Comparison of ENCODE assay signal across 1 cellular context in genomic region chr6:35297541-35298481, GRCh38.
A peak's percentile ranks its signal among the peaks of the same experiment; 100 is the strongest.
TF ChIP-seq lines count a peak whose summit lies in the region.

Gene DEF6, plus strand, starts transcription at chr6:35297818. Its CDS starts 39 bp downstream, at chr6:35297857.

TF ChIP-seq in HepG2, 621 proteins besides CTCF, POLR2A, EP300 and RAD21 (continued from another document and continues in another):
- TF ChIP-seq, protein P1, sequence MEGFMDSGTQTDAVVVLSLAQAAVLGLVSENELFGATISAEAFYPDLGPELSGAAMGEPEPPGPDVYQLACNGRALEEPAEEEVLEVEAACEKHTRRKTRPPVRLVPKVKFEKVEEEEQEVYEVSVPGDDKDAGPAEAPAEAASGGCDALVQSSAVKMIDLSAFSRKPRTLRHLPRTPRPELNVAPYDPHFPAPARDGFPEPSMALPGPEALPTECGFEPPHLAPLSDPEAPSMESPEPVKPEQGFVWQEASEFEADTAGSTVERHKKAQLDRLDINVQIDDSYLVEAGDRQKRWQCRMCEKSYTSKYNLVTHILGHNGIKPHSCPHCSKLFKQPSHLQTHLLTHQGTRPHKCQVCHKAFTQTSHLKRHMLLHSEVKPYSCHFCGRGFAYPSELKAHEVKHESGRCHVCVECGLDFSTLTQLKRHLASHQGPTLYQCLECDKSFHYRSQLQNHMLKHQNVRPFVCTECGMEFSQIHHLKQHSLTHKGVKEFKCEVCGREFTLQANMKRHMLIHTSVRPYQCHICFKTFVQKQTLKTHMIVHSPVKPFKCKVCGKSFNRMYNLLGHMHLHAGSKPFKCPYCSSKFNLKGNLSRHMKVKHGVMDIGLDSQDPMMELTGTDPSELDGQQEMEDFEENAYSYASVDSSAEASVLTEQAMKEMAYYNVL (CRISPR knock-in tag; IDR thresholded peaks at IDR 0.05; ENCODE audit: borderline replicate concordance): peak; percentile 86; the same call in 1 of the 2 replicates
- TF ChIP-seq SALL1 (CRISPR knock-in tag; IDR thresholded peaks at IDR 0.05) (peak; percentile 85), ZBTB21 (CRISPR knock-in tag; IDR thresholded peaks at IDR 0.05) (no peak), PBX3 (CRISPR knock-in tag; IDR thresholded peaks at IDR 0.05; ENCODE audit: borderline replicate concordance) (no peak), ZNF552 (CRISPR knock-in tag; IDR thresholded peaks at IDR 0.05; ENCODE audit: borderline replicate concordance) (peak; percentile 83; the same call in 1 of the 2 replicates), ZSCAN12 (CRISPR knock-in tag; IDR thresholded peaks at IDR 0.05) (no peak), MLLT10 (CRISPR knock-in tag; IDR thresholded peaks at IDR 0.05) (no peak), TBX3 (IDR thresholded peaks at IDR 0.05; ENCODE audit: borderline replicate concordance) (no peak; the same call in 1 of the 2 replicates), SMAD9 (CRISPR knock-in tag; IDR thresholded peaks at IDR 0.05) (no peak), SMC3 (IDR thresholded peaks at IDR 0.05; ENCODE audit: low read length) (peak; percentile 94), NBN (conservative IDR thresholded peaks at IDR 0.05) (no peak), TRAFD1 (CRISPR knock-in tag; IDR thresholded peaks at IDR 0.05; ENCODE audit: borderline replicate concordance) (no peak; the same call in 1 of the 2 replicates), ZBTB49 (CRISPR knock-in tag; IDR thresholded peaks at IDR 0.05; ENCODE audit: borderline replicate concordance) (no peak), SRSF9 (IDR thresholded peaks at IDR 0.05; ENCODE audit: borderline replicate concordance, insufficient read depth, low read depth, low read length, poor library complexity, severe bottlenecking) (no peak), ZNF878 (CRISPR knock-in tag; IDR thresholded peaks at IDR 0.05) (no peak), ZSCAN20 (CRISPR knock-in tag; IDR thresholded peaks at IDR 0.05; ENCODE audit: borderline replicate concordance) (peak; percentile 77; the same call in 1 of the 2 replicates), MAF1 (CRISPR knock-in tag; IDR thresholded peaks at IDR 0.05; ENCODE audit: borderline replicate concordance) (0 out of 2 replicates have a peak, but pooled peaks have one; percentile 47), ZNF614 (CRISPR knock-in tag; IDR thresholded peaks at IDR 0.05; ENCODE audit: borderline replicate concordance) (peak; percentile 52; the same call in 1 of the 2 replicates), SOX5 (CRISPR knock-in tag; IDR thresholded peaks at IDR 0.05; ENCODE audit: borderline replicate concordance) (peak; percentile 71), ZNF550 (CRISPR knock-in tag; IDR thresholded peaks at IDR 0.05; ENCODE audit: borderline replicate concordance) (no peak), ZNF781 (CRISPR knock-in tag; IDR thresholded peaks at IDR 0.05; ENCODE audit: borderline replicate concordance, not compliant biosample characterization) (peak; percentile 67), RELA (CRISPR knock-in tag; IDR thresholded peaks at IDR 0.05) (no peak), SP140L (CRISPR knock-in tag; IDR thresholded peaks at IDR 0.05; ENCODE audit: borderline replicate concordance) (no peak)
- TF ChIP-seq, protein P2, sequence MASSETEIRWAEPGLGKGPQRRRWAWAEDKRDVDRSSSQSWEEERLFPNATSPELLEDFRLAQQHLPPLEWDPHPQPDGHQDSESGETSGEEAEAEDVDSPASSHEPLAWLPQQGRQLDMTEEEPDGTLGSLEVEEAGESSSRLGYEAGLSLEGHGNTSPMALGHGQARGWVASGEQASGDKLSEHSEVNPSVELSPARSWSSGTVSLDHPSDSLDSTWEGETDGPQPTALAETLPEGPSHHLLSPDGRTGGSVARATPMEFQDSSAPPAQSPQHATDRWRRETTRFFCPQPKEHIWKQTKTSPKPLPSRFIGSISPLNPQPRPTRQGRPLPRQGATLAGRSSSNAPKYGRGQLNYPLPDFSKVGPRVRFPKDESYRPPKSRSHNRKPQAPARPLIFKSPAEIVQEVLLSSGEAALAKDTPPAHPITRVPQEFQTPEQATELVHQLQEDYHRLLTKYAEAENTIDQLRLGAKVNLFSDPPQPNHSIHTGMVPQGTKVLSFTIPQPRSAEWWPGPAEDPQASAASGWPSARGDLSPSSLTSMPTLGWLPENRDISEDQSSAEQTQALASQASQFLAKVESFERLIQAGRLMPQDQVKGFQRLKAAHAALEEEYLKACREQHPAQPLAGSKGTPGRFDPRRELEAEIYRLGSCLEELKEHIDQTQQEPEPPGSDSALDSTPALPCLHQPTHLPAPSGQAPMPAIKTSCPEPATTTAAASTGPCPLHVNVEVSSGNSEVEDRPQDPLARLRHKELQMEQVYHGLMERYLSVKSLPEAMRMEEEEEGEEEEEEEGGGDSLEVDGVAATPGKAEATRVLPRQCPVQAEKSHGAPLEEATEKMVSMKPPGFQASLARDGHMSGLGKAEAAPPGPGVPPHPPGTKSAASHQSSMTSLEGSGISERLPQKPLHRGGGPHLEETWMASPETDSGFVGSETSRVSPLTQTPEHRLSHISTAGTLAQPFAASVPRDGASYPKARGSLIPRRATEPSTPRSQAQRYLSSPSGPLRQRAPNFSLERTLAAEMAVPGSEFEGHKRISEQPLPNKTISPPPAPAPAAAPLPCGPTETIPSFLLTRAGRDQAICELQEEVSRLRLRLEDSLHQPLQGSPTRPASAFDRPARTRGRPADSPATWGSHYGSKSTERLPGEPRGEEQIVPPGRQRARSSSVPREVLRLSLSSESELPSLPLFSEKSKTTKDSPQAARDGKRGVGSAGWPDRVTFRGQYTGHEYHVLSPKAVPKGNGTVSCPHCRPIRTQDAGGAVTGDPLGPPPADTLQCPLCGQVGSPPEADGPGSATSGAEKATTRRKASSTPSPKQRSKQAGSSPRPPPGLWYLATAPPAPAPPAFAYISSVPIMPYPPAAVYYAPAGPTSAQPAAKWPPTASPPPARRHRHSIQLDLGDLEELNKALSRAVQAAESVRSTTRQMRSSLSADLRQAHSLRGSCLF (CRISPR knock-in tag; IDR thresholded peaks at IDR 0.05; ENCODE audit: borderline replicate concordance): no peak
- TF ChIP-seq, protein P3, sequence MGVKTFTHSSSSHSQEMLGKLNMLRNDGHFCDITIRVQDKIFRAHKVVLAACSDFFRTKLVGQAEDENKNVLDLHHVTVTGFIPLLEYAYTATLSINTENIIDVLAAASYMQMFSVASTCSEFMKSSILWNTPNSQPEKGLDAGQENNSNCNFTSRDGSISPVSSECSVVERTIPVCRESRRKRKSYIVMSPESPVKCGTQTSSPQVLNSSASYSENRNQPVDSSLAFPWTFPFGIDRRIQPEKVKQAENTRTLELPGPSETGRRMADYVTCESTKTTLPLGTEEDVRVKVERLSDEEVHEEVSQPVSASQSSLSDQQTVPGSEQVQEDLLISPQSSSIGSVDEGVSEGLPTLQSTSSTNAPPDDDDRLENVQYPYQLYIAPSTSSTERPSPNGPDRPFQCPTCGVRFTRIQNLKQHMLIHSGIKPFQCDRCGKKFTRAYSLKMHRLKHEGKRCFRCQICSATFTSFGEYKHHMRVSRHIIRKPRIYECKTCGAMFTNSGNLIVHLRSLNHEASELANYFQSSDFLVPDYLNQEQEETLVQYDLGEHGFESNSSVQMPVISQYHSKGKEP (CRISPR knock-in tag; IDR thresholded peaks at IDR 0.05): peak; percentile 19; the same call in 1 of the 2 replicates
- TF ChIP-seq, protein P4, sequence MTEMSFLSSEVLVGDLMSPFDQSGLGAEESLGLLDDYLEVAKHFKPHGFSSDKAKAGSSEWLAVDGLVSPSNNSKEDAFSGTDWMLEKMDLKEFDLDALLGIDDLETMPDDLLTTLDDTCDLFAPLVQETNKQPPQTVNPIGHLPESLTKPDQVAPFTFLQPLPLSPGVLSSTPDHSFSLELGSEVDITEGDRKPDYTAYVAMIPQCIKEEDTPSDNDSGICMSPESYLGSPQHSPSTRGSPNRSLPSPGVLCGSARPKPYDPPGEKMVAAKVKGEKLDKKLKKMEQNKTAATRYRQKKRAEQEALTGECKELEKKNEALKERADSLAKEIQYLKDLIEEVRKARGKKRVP (CRISPR knock-in tag; IDR thresholded peaks at IDR 0.05): no peak
- TF ChIP-seq, protein P5, sequence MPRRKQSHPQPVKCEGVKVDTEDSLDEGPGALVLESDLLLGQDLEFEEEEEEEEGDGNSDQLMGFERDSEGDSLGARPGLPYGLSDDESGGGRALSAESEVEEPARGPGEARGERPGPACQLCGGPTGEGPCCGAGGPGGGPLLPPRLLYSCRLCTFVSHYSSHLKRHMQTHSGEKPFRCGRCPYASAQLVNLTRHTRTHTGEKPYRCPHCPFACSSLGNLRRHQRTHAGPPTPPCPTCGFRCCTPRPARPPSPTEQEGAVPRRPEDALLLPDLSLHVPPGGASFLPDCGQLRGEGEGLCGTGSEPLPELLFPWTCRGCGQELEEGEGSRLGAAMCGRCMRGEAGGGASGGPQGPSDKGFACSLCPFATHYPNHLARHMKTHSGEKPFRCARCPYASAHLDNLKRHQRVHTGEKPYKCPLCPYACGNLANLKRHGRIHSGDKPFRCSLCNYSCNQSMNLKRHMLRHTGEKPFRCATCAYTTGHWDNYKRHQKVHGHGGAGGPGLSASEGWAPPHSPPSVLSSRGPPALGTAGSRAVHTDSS (CRISPR knock-in tag; conservative IDR thresholded peaks at IDR 0.05): no peak
- TF ChIP-seq, protein P6, sequence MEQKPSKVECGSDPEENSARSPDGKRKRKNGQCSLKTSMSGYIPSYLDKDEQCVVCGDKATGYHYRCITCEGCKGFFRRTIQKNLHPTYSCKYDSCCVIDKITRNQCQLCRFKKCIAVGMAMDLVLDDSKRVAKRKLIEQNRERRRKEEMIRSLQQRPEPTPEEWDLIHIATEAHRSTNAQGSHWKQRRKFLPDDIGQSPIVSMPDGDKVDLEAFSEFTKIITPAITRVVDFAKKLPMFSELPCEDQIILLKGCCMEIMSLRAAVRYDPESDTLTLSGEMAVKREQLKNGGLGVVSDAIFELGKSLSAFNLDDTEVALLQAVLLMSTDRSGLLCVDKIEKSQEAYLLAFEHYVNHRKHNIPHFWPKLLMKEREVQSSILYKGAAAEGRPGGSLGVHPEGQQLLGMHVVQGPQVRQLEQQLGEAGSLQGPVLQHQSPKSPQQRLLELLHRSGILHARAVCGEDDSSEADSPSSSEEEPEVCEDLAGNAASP (CRISPR knock-in tag; IDR thresholded peaks at IDR 0.05; ENCODE audit: borderline replicate concordance): peak; percentile 61; the same call in 1 of the 2 replicates
